Comparison of ENCODE assay signal across 16 cellular contexts in genomic region chr19:32363632-32364031, GRCh38. TPM values are rescaled to one million over a fixed set of nuclear protein-coding genes. Genes with fewer than 3 reads are reported as not detected.
DNase-seq lines count a peak whose midpoint lies in the region; ATAC-seq and TF ChIP-seq lines count a peak whose summit lies in the region.
"Had no signal": no experiment of that assay in that cellular context is flagged by ENCODE, and none has a peak within 500 bp of the region (broad histone marks: within the 10 kb centered on the region; RNA-seq: fewer than 3 reads in every experiment).

No MANE protein-coding gene starts in this region.

- BruUV-seq in mammary epithelial cell (replicated peaks; lab: Mats Ljungman, UMichigan): no TSS peak

- no peaks in the 10 kb centered on the region for H3K9me3 Mint-ChIP-seq in T-helper 2 cell treated with Interferon-gamma antibody and Interleukin-4, amounts not matched to agents 5 μg/mL and 100 μg/mL, for 36 hours
- peaks cover 0 to 28% (median 8%) of the 10 kb centered on the region in 7 donors for H3K9me3 Mint-ChIP-seq in CD14-positive monocyte
- H3K9me3 Mint-ChIP-seq: activated naive CD8-positive, alpha-beta T cell treated with anti-CD3 and anti-CD28 coated beads, Interleukin-2, amount 10 ng/mL, durations not matched to agents 7 days and 5 days; CD4-positive, CD25-positive, alpha-beta regulatory T cell; memory B cell; T-helper 1 cell treated with Interleukin-12 subunit alpha and Interleukin-12 subunit beta and Interleukin-4 antibody, amounts not matched to agents 30 μg/mL and 1 μg/mL, for 36 hours had no signal

- H4K20me1 ChIP-seq in mammary epithelial cell (ENCODE audit: insufficient read depth, low read length): peaks cover 3% of the 10 kb centered on the region

- H3K4me1 ChIP-seq in breast epithelium: peaks cover 0 to 6% of the 10 kb centered on the region in 2 donors
- peaks cover 4% of the 10 kb centered on the region for H3K4me1 ChIP-seq in mammary epithelial cell (ENCODE audit: insufficient read depth, low read length)
- peaks cover 0 to 18% of the 10 kb centered on the region in 2 donors for H3K4me1 ChIP-seq in right atrium auricular region
- H3K4me1 ChIP-seq in psoas muscle: peaks cover 22% of the 10 kb centered on the region
- peaks cover 19% of the 10 kb centered on the region for H3K4me1 ChIP-seq in vagina

- H3K27ac Mint-ChIP-seq in T-helper 2 cell treated with Interferon-gamma antibody and Interleukin-4, amounts not matched to agents 5 μg/mL and 100 μg/mL, for 36 hours: no peak overlapping the region
- no peak overlapping the region for H3K27ac Mint-ChIP-seq in CD14-positive monocyte
- H3K27ac Mint-ChIP-seq: activated naive CD8-positive, alpha-beta T cell treated with anti-CD3 and anti-CD28 coated beads, Interleukin-2, amount 10 ng/mL, durations not matched to agents 7 days and 5 days; CD4-positive, CD25-positive, alpha-beta regulatory T cell; memory B cell; T-helper 1 cell treated with Interleukin-12 subunit alpha and Interleukin-12 subunit beta and Interleukin-4 antibody, amounts not matched to agents 30 μg/mL and 1 μg/mL, for 36 hours had no signal

- H3K36me3 Mint-ChIP-seq in T-helper 2 cell treated with Interferon-gamma antibody and Interleukin-4, amounts not matched to agents 5 μg/mL and 100 μg/mL, for 36 hours (ENCODE audit: low read depth): peaks cover 63% of the 10 kb centered on the region
- H3K36me3 Mint-ChIP-seq in CD14-positive monocyte: peaks cover 7 to 52% of the 10 kb centered on the region in 2 donors

- intact Hi-C loops in breast epithelium (cut with DNase I; ENCODE audit: low total_unique reads) (no loop called here), mammary epithelial cell (cut with micrococcal nuclease) (no loop called here), psoas muscle (cut with DNase I) (loop anchor here in 1 of 2 donors (2.0 kb wide), 1 partner anchor 29 kb away; no protein-coding TSS in a partner anchor), vagina (cut with DNase I) (no loop called here), CD14-positive monocyte (cut with micrococcal nuclease) (no loop called here)

- H3K79me2 ChIP-seq in mammary epithelial cell (ENCODE audit: insufficient read depth, low read length): peaks cover 37% of the 10 kb centered on the region

- H3K4me1 Mint-ChIP-seq in T-helper 2 cell treated with Interferon-gamma antibody and Interleukin-4, amounts not matched to agents 5 μg/mL and 100 μg/mL, for 36 hours (ENCODE audit: low read depth): peaks cover 2% of the 10 kb centered on the region
- peaks cover 6% of the 10 kb centered on the region for H3K4me1 Mint-ChIP-seq in CD14-positive monocyte

- dilution Hi-C loops in mammary epithelial cell (cut with HindIII; ENCODE audit: low sequenced_read_pairs): no loop called here

- TF ChIP-seq POLR2A in breast epithelium (IDR thresholded peaks at IDR 0.05) (no peak), vagina (IDR thresholded peaks at IDR 0.05) (no peak)

- 96% methylated on average over 3 of the region's 3 CpGs for WGBS in mammary epithelial cell (ENCODE audit: low coverage, missing lambda C conversion rate)
- 80 to 94% (median 92%) methylated on average over 3 of the region's 3 CpGs for WGBS in psoas muscle, 3 donors

- H2AFZ ChIP-seq in mammary epithelial cell (ENCODE audit: low read depth, low read length): no peak overlapping the region

- H3K36me3 ChIP-seq in breast epithelium (no peaks in the 10 kb centered on the region), mammary epithelial cell (ENCODE audit: insufficient read depth, low read length) (peaks cover 8% of the 10 kb centered on the region), right atrium auricular region (peaks cover 44% of the 10 kb centered on the region), psoas muscle (ENCODE audit: insufficient read depth in 1 of 2, low read depth in 1 of 2) (peaks cover 10 to 69% of the 10 kb centered on the region in 2 donors), vagina (peaks cover 0 to 26% of the 10 kb centered on the region in 2 donors)

- no peak overlapping the region for H3K4me2 ChIP-seq in mammary epithelial cell (ENCODE audit: insufficient read depth, low read depth, low read length)

- H3K4me3 ChIP-seq in breast epithelium: no peak overlapping the region
- no peak overlapping the region for H3K4me3 ChIP-seq in mammary epithelial cell (replicated peaks in 1 of 3; ENCODE audit: insufficient read depth in 1 of 3, low read depth in 2 of 3, low read length in 3 of 3)
- H3K4me3 ChIP-seq in right atrium auricular region: no peak overlapping the region
- no peak overlapping the region for H3K4me3 ChIP-seq in psoas muscle
- H3K4me3 ChIP-seq in vagina: no peak overlapping the region

- TF ChIP-seq CTCF in breast epithelium (IDR thresholded peaks at IDR 0.05): no peak
- no peak for TF ChIP-seq CTCF in mammary epithelial cell (conservative IDR thresholded peaks at IDR 0.05 in 1 of 2, IDR thresholded peaks at IDR 0.05 in 1 of 2; ENCODE audit: extremely low read depth in 1 of 2, insufficient read depth in 1 of 2, low read depth in 1 of 2, low read length in 2 of 2)
- no peak for TF ChIP-seq CTCF in right atrium auricular region (IDR thresholded peaks at IDR 0.05)
- TF ChIP-seq CTCF in psoas muscle (IDR thresholded peaks at IDR 0.05): no peak
- no peak for TF ChIP-seq CTCF in vagina (IDR thresholded peaks at IDR 0.05)
- TF ChIP-seq CTCF in CD14-positive monocyte (IDR thresholded peaks at IDR 0.05): no peak

- no peak overlapping the region for H3K4me3 Mint-ChIP-seq in T-helper 2 cell treated with Interferon-gamma antibody and Interleukin-4, amounts not matched to agents 5 μg/mL and 100 μg/mL, for 36 hours
- H3K4me3 Mint-ChIP-seq in CD14-positive monocyte: peak overlapping the region in 1 of 2 donors; percentile 86
- H3K4me3 Mint-ChIP-seq: activated naive CD8-positive, alpha-beta T cell treated with anti-CD3 and anti-CD28 coated beads, Interleukin-2, amount 10 ng/mL, durations not matched to agents 7 days and 5 days; CD4-positive, CD25-positive, alpha-beta regulatory T cell; memory B cell; T-helper 1 cell treated with Interleukin-12 subunit alpha and Interleukin-12 subunit beta and Interleukin-4 antibody, amounts not matched to agents 30 μg/mL and 1 μg/mL, for 36 hours had no signal

- H3K27ac ChIP-seq in breast epithelium (peak overlapping the region; percentile 89 to 95), mammary epithelial cell (ENCODE audit: insufficient read depth, low read depth, low read length) (no peak overlapping the region), right atrium auricular region (peak overlapping the region; percentile 41 to 55), psoas muscle (peak overlapping the region; percentile 64), vagina (peak overlapping the region; percentile 20)
- H3K27ac ChIP-seq: neutrophil had no signal

- CTCF ChIA-PET in mammary epithelial cell (lab: Charles Lee; ENCODE audit: low non-redundant PET): no interaction called here

- in situ Hi-C loops in mammary epithelial cell (cut with MboI; ENCODE audit: low sequenced_read_pairs in 2 of 2): no loop called here

- no peak overlapping the region for H3K9ac ChIP-seq in mammary epithelial cell (ENCODE audit: insufficient read depth, low read length)

- no peaks in the 10 kb centered on the region for H3K27me3 Mint-ChIP-seq in T-helper 2 cell treated with Interferon-gamma antibody and Interleukin-4, amounts not matched to agents 5 μg/mL and 100 μg/mL, for 36 hours (ENCODE audit: low read depth)
- H3K27me3 Mint-ChIP-seq in CD14-positive monocyte (ENCODE audit: low read depth in 3 of 3): peaks cover 96 to 98% (median 96%) of the 10 kb centered on the region in 3 donors
- H3K27me3 Mint-ChIP-seq: activated naive CD8-positive, alpha-beta T cell treated with anti-CD3 and anti-CD28 coated beads, Interleukin-2, amount 10 ng/mL, durations not matched to agents 7 days and 5 days; CD4-positive, CD25-positive, alpha-beta regulatory T cell; memory B cell had no signal

- H3K27me3 ChIP-seq in breast epithelium (no peaks in the 10 kb centered on the region), mammary epithelial cell (ENCODE audit: insufficient read depth, low read length) (no peaks in the 10 kb centered on the region), right atrium auricular region (no peaks in the 10 kb centered on the region), psoas muscle (ENCODE audit: insufficient read depth in 3 of 3, low read length in 2 of 3) (no peaks in the 10 kb centered on the region), vagina (no peaks in the 10 kb centered on the region)
- H3K27me3 ChIP-seq: neutrophil had no signal

- no peak for DNase-seq in breast epithelium (ENCODE audit: low spot score in 2 of 2)
- no peak for DNase-seq in mammary epithelial cell
- no peak for DNase-seq in right atrium auricular region (ENCODE audit: low spot score)
- DNase-seq in psoas muscle: no peak
- no peak for DNase-seq in vagina (ENCODE audit: extremely low spot score in 2 of 2)
- DNase-seq in T-helper 2 cell treated with Interferon-gamma antibody and Interleukin-4, amounts not matched to agents 5 μg/mL and 100 μg/mL, for 36 hours (ENCODE audit: low spot score): no peak
- no peak for DNase-seq in CD14-positive monocyte (ENCODE audit: low spot score)
- no peak for DNase-seq in EL
- DNase-seq: 8988T; activated naive CD8-positive, alpha-beta T cell treated with anti-CD3 and anti-CD28 coated beads, Interleukin-2, amount 10 ng/mL, durations not matched to agents 7 days and 5 days; CD4-positive, CD25-positive, alpha-beta regulatory T cell; MM.1S; NCI-H2029 treated with DMSO at 0.1 percent for 48 hours had no signal

- H3K9me3 ChIP-seq in breast epithelium (no peaks in the 10 kb centered on the region), mammary epithelial cell (replicated peaks; ENCODE audit: insufficient read depth, low read length) (no peaks in the 10 kb centered on the region), right atrium auricular region (no peaks in the 10 kb centered on the region), psoas muscle (no peaks in the 10 kb centered on the region), vagina (no peaks in the 10 kb centered on the region)
- H3K9me3 ChIP-seq: neutrophil had no signal

- ATAC-seq in psoas muscle: peak; percentile 21 to 44 (median 38)

RNA-seq across cellular contexts. Expression of gene ZNF507, which starts 18.2 kb away (rescaled TPM):
- 10 to 100 TPM; 19.2 to 32.1 (median 27.5) TPM for total RNA-seq in breast epithelium
- 10 to 100 TPM; 10.2 to 14.4 TPM for total RNA-seq in mammary epithelial cell
- polyA plus RNA-seq in mammary epithelial cell: 7.2 TPM
- polyA minus RNA-seq in mammary epithelial cell: 12.2 TPM
- 10 to 100 TPM in 1 of 2 donors, 1 to 10 TPM in 1; 9.0 to 12.7 TPM for total RNA-seq in right atrium auricular region
- 10 to 100 TPM; 23.2 to 25.0 (median 23.8) TPM for total RNA-seq in psoas muscle
- polyA plus RNA-seq in psoas muscle: 10 to 100 TPM in 1 of 3 donors, 1 to 10 TPM in 2; 4.7 to 13.6 (median 5.3) TPM
- 27.5 TPM for total RNA-seq in vagina
- under 1 TPM; 0.08 to 0.10 TPM for polyA plus RNA-seq in CD14-positive monocyte

RNA-seq across cellular contexts. Expression of gene DPY19L3, which starts 41.9 kb away (rescaled TPM):
- 10 to 100 TPM; 23.8 to 33.1 (median 25.8) TPM for total RNA-seq in breast epithelium
- 10 to 100 TPM; 12.3 to 14.3 TPM for total RNA-seq in mammary epithelial cell
- polyA plus RNA-seq in mammary epithelial cell: 8.3 TPM
- 2.4 TPM for polyA minus RNA-seq in mammary epithelial cell
- 10 to 100 TPM in 1 of 2 donors, 1 to 10 TPM in 1; 3.7 to 14.6 TPM for total RNA-seq in right atrium auricular region
- total RNA-seq in psoas muscle: 1 to 10 TPM; 3.1 to 4.8 (median 3.8) TPM
- 1 to 10 TPM; 1.6 to 4.4 (median 2.7) TPM for polyA plus RNA-seq in psoas muscle
- total RNA-seq in vagina: 10.3 TPM
- polyA plus RNA-seq in CD14-positive monocyte: 1 to 10 TPM; 6.5 to 7.7 TPM
